ENCODE assay signal across 15 cellular contexts in genomic region chr1:203178083-203178482, GRCh38.
DNase-seq lines count a peak whose midpoint lies in the region; ATAC-seq, FAIRE-seq and TF ChIP-seq lines count a peak whose summit lies in the region.
"Had no signal": no experiment of that assay in that cellular context is flagged by ENCODE, and none has a peak within 500 bp of the region (broad histone marks: within the 10 kb centered on the region; RNA-seq: fewer than 3 reads in every experiment).

No MANE protein-coding gene starts in this region.

- peak; percentile 53 for DNase-seq in H54 (ENCODE audit: insufficient read length, low spot score)
- DNase-seq in NCI-H226 = peak; percentile 17
- peak; percentile 46 for DNase-seq in fibroblast of mammary gland (ENCODE audit: low read depth)
- DNase-seq in retina = peak; percentile 40
- DNase-seq in superior temporal gyrus (ENCODE audit: extremely low spot score) = no peak
- no peak for DNase-seq in D721Med (ENCODE audit: insufficient read length, low spot score)
- DNase-seq: COR-L47; left ventricle myocardium superior; ovary; stimulated activated CD4-positive, alpha-beta T cell treated with anti-CD3 and anti-CD28 coated beads, Interleukin-4, amount 100 ng/mL, for 24 hours had no signal

- H3K27me3 Mint-ChIP-seq in stimulated activated memory B cell treated with anti-CD40 and anti-IgM and Interleukin-4, amounts not matched to agents 10 μg/mL and 1 μg/mL and 100 μg/mL, for 72 hours = peaks cover 66% of the 10 kb centered on the region
- H3K27me3 Mint-ChIP-seq: stimulated activated naive CD8-positive, alpha-beta T cell treated with anti-CD3 and anti-CD28 coated beads, Interleukin-15, Interleukin-2, amounts not matched to agents 100 ng/mL and 50 ng/mL, for 24 hours had no signal

- FAIRE-seq in H54 (lab: Jason Lieb, UNC) (no peak), D721Med (lab: Jason Lieb, UNC) (no peak)
- FAIRE-seq: GM12891 had no signal

- TF ChIP-seq POLR2A in H54 (IDR thresholded peaks at IDR 0.05; ENCODE audit: low read depth, low read length) = no peak

- no peak for ATAC-seq in stimulated activated memory B cell treated with anti-CD40 and anti-IgM and Interleukin-4, amounts not matched to agents 10 μg/mL and 1 μg/mL and 100 μg/mL, for 72 hours
- ATAC-seq: left ventricle myocardium superior had no signal

- no peak overlapping the region for H3K27ac Mint-ChIP-seq in stimulated activated memory B cell treated with anti-CD40 and anti-IgM and Interleukin-4, amounts not matched to agents 10 μg/mL and 1 μg/mL and 100 μg/mL, for 72 hours
- H3K27ac Mint-ChIP-seq: dendritic cell treated with granulocyte-macrophage colony-stimulating factor and Interleukin-4, amounts not matched to agents 40 ng/mL and 50 ng/mL, for 4 days; stimulated activated naive CD8-positive, alpha-beta T cell treated with anti-CD3 and anti-CD28 coated beads, Interleukin-15, Interleukin-2, amounts not matched to agents 100 ng/mL and 50 ng/mL, for 24 hours had no signal

- no peaks in the 10 kb centered on the region for H3K36me3 Mint-ChIP-seq in stimulated activated memory B cell treated with anti-CD40 and anti-IgM and Interleukin-4, amounts not matched to agents 10 μg/mL and 1 μg/mL and 100 μg/mL, for 72 hours

- no peak overlapping the region for H3K4me3 Mint-ChIP-seq in stimulated activated memory B cell treated with anti-CD40 and anti-IgM and Interleukin-4, amounts not matched to agents 10 μg/mL and 1 μg/mL and 100 μg/mL, for 72 hours
- H3K4me3 Mint-ChIP-seq: dendritic cell treated with granulocyte-macrophage colony-stimulating factor and Interleukin-4, amounts not matched to agents 40 ng/mL and 50 ng/mL, for 4 days; stimulated activated naive CD8-positive, alpha-beta T cell treated with anti-CD3 and anti-CD28 coated beads, Interleukin-15, Interleukin-2, amounts not matched to agents 100 ng/mL and 50 ng/mL, for 24 hours had no signal

- no peak for TF ChIP-seq CTCF in fibroblast of mammary gland (conservative IDR thresholded peaks at IDR 0.05; ENCODE audit: control insufficient read depth, insufficient read depth, low read depth, low read length)
- no peak for TF ChIP-seq CTCF in D721Med (IDR thresholded peaks at IDR 0.05; ENCODE audit: insufficient read depth, missing control alignments)

- peaks cover 21% of the 10 kb centered on the region for H3K4me1 Mint-ChIP-seq in stimulated activated memory B cell treated with anti-CD40 and anti-IgM and Interleukin-4, amounts not matched to agents 10 μg/mL and 1 μg/mL and 100 μg/mL, for 72 hours

- no peak overlapping the region for H3K4me3 ChIP-seq in fibroblast of mammary gland (ENCODE audit: control insufficient read depth, low read depth, low read length)
- H3K4me3 ChIP-seq: adrenal gland, ovary had no signal

- no peaks in the 10 kb centered on the region for H3K9me3 Mint-ChIP-seq in stimulated activated memory B cell treated with anti-CD40 and anti-IgM and Interleukin-4, amounts not matched to agents 10 μg/mL and 1 μg/mL and 100 μg/mL, for 72 hours
- H3K9me3 Mint-ChIP-seq: dendritic cell treated with granulocyte-macrophage colony-stimulating factor and Interleukin-4, amounts not matched to agents 40 ng/mL and 50 ng/mL, for 4 days; stimulated activated naive CD8-positive, alpha-beta T cell treated with anti-CD3 and anti-CD28 coated beads, Interleukin-15, Interleukin-2, amounts not matched to agents 100 ng/mL and 50 ng/mL, for 24 hours had no signal

Comparison
In these comparisons a context has a peak if more than half of its experiments do, and no peak if none do; other contexts are left out.
1. DNase-seq: peak in H54 (single experiment), NCI-H226 (single experiment), fibroblast of mammary gland (single experiment) and retina (single experiment); none in superior temporal gyrus (single experiment) and D721Med (single experiment).